8 cellular contexts compared by ENCODE assay signal in genomic region chr6:168035098-168035660, GRCh38. TPM values are rescaled to one million over a fixed set of nuclear protein-coding genes. Genes with fewer than 3 reads are reported as not detected.
DNase-seq lines count a peak whose midpoint lies in the region; ATAC-seq and TF ChIP-seq lines count a peak whose summit lies in the region.

No MANE protein-coding gene starts in this region.

- H3K4me1 ChIP-seq in SK-N-SH (ENCODE audit: control insufficient read depth in 1 of 2, insufficient read depth in 2 of 2, low read depth in 1 of 2, low read length in 1 of 2): peaks cover 6 to 25% of the 10 kb centered on the region in 2 experiments; a peak in 2 of 4 replicates

- H3K36me3 Mint-ChIP-seq in activated T-cell treated with anti-CD3 and anti-CD28 coated beads, Interleukin-2, amount 50 U/mL, for 24 hours (ENCODE audit: low read depth): peaks cover 4% of the 10 kb centered on the region
- no peaks in the 10 kb centered on the region for H3K36me3 Mint-ChIP-seq in activated CD8-positive, alpha-beta T cell treated with anti-CD3 and anti-CD28 coated beads, Interleukin-2, amount 10 ng/mL, durations not matched to agents 7 days and 5 days (ENCODE audit: low read depth)

- no peak for TF ChIP-seq CTCF in SK-N-SH (IDR thresholded peaks at IDR 0.05)

- POLR2A ChIA-PET in SK-N-SH (lab: Yijun Ruan, JAX): no interaction called here
- POLR2A ChIA-PET in activated CD8-positive, alpha-beta T cell treated with anti-CD3 and anti-CD28 coated beads, Interleukin-2, amount 10 ng/mL, durations not matched to agents 7 days and 5 days (lab: Charles Lee): no interaction called here

- H3K79me2 ChIP-seq in SK-N-SH (ENCODE audit: insufficient read depth): no peaks in the 10 kb centered on the region

- peak overlapping the region; percentile 76; the same call in 1 of the 2 replicates for H2AFZ ChIP-seq in SK-N-SH (ENCODE audit: low read depth)

- 16% methylated on average over 36 of the region's 45 CpGs for WGBS in SK-N-SH (ENCODE audit: low lambda C conversion rate)

- no peak overlapping the region for H3K27ac ChIP-seq in SK-N-SH (ENCODE audit: low read depth in 2 of 2, low read length in 1 of 2)

- H3F3A ChIP-seq in SK-N-SH (replicated peaks; ENCODE audit: insufficient read depth): no peaks in the 10 kb centered on the region

- H3K9ac ChIP-seq in SK-N-SH: no peak overlapping the region

- TF ChIP-seq EP300 in SK-N-SH (IDR thresholded peaks at IDR 0.05; ENCODE audit: borderline replicate concordance in 1 of 2, low read depth in 1 of 2, low read length in 1 of 2): no peak

- no peaks in the 10 kb centered on the region for H3K9me3 ChIP-seq in SK-N-SH

- H3K4me1 Mint-ChIP-seq in activated T-cell treated with anti-CD3 and anti-CD28 coated beads, Interleukin-2, amount 50 U/mL, for 24 hours (ENCODE audit: low read depth): peaks cover 13% of the 10 kb centered on the region
- no peaks in the 10 kb centered on the region for H3K4me1 Mint-ChIP-seq in activated CD8-positive, alpha-beta T cell treated with anti-CD3 and anti-CD28 coated beads, Interleukin-2, amount 10 ng/mL, durations not matched to agents 7 days and 5 days (ENCODE audit: low read depth)

- H3K27ac Mint-ChIP-seq in activated T-cell treated with anti-CD3 and anti-CD28 coated beads, Interleukin-2, amount 50 U/mL, for 24 hours: no peak overlapping the region
- no peak overlapping the region for H3K27ac Mint-ChIP-seq in activated CD8-positive, alpha-beta T cell treated with anti-CD3 and anti-CD28 coated beads, Interleukin-2, amount 10 ng/mL, durations not matched to agents 7 days and 5 days

- no peak for TF ChIP-seq RAD21 in SK-N-SH (IDR thresholded peaks at IDR 0.05; ENCODE audit: low read length)

- no peak for ATAC-seq in activated CD8-positive, alpha-beta T cell treated with anti-CD3 and anti-CD28 coated beads, Interleukin-2, amount 10 ng/mL, durations not matched to agents 7 days and 5 days
- no peak for ATAC-seq in GM18873 (IDR thresholded peaks at IDR 0.05; ENCODE audit: low FRiP score, unreplicated experiment)

- peaks cover 77% of the 10 kb centered on the region for H3K27me3 Mint-ChIP-seq in activated T-cell treated with anti-CD3 and anti-CD28 coated beads, Interleukin-2, amount 50 U/mL, for 24 hours
- peaks cover 10% of the 10 kb centered on the region for H3K27me3 Mint-ChIP-seq in activated CD8-positive, alpha-beta T cell treated with anti-CD3 and anti-CD28 coated beads, Interleukin-2, amount 10 ng/mL, durations not matched to agents 7 days and 5 days (ENCODE audit: low read depth)

- no peaks in the 10 kb centered on the region for H3K9me2 ChIP-seq in SK-N-SH

- H4K20me1 ChIP-seq in SK-N-SH (ENCODE audit: insufficient read depth): no peaks in the 10 kb centered on the region

- H3K36me3 ChIP-seq in SK-N-SH (replicated peaks in 1 of 2; ENCODE audit: control insufficient read depth in 1 of 2, insufficient read depth in 2 of 2, low read length in 1 of 2): no peaks in the 10 kb centered on the region

- H3K27me3 ChIP-seq in SK-N-SH (ENCODE audit: insufficient read depth): no peaks in the 10 kb centered on the region

- DNase-seq in activated T-cell treated with anti-CD3 and anti-CD28 coated beads, Interleukin-2, amount 50 U/mL, for 24 hours: no peak
- DNase-seq in activated T-cell treated with anti-CD3 and anti-CD28 coated beads, Interleukin-2, amount 50 U/mL, for 1 hour: no peak
- DNase-seq in SK-N-SH (peak; percentile 90), globus pallidus (ENCODE audit: low spot score) (peak; percentile 39), non-pigmented ciliary epithelial cell (ENCODE audit: low read depth) (peak; percentile 46), NCI-H446 treated with DMSO at 0.1 percent for 48 hours (lab: John Stamatoyannopoulos, UW) (no peak)
- no peak for DNase-seq in activated CD8-positive, alpha-beta T cell treated with anti-CD3 and anti-CD28 coated beads, Interleukin-2, amount 10 ng/mL, durations not matched to agents 7 days and 5 days

- peak overlapping the region; percentile 50 for H3K4me3 Mint-ChIP-seq in activated T-cell treated with anti-CD3 and anti-CD28 coated beads, Interleukin-2, amount 50 U/mL, for 24 hours
- no peak overlapping the region for H3K4me3 Mint-ChIP-seq in activated CD8-positive, alpha-beta T cell treated with anti-CD3 and anti-CD28 coated beads, Interleukin-2, amount 10 ng/mL, durations not matched to agents 7 days and 5 days

- H3K4me3 ChIP-seq in SK-N-SH (ENCODE audit: low read depth in 2 of 2, low read length in 1 of 2): peak overlapping the region; percentile 43 to 45

- CTCF ChIA-PET in SK-N-SH (lab: Yijun Ruan, JAX): no interaction called here
- CTCF ChIA-PET in activated CD8-positive, alpha-beta T cell treated with anti-CD3 and anti-CD28 coated beads, Interleukin-2, amount 10 ng/mL, durations not matched to agents 7 days and 5 days (lab: Charles Lee): no interaction called here

- peak overlapping the region; percentile 78 for H3K4me2 ChIP-seq in SK-N-SH

- peaks cover 19% of the 10 kb centered on the region for H3K9me3 Mint-ChIP-seq in activated T-cell treated with anti-CD3 and anti-CD28 coated beads, Interleukin-2, amount 50 U/mL, for 24 hours
- H3K9me3 Mint-ChIP-seq in activated CD8-positive, alpha-beta T cell treated with anti-CD3 and anti-CD28 coated beads, Interleukin-2, amount 10 ng/mL, durations not matched to agents 7 days and 5 days (ENCODE audit: insufficient read depth): peaks cover 14% of the 10 kb centered on the region

TF ChIP-seq in SK-N-SH, 30 proteins besides CTCF, POLR2A, EP300 and RAD21:
- TF ChIP-seq TEAD4 (IDR thresholded peaks at IDR 0.05; ENCODE audit: borderline replicate concordance, insufficient read depth) (no peak), MAX (IDR thresholded peaks at IDR 0.05; ENCODE audit: low read depth) (peak; percentile 77)

RNA-seq across cellular contexts. Expression of gene KIF25, which starts 37.7 kb away (rescaled TPM):
- not detected in 2 replicates for polyA plus RNA-seq in SK-N-SH (2012; rRNA removed)
- polyA plus RNA-seq in SK-N-SH (2012; cell fraction: cytosol; rRNA removed): not detected in 2 replicates
- polyA plus RNA-seq in SK-N-SH (2012; cell fraction: nucleus; rRNA removed): 0.29 TPM in 1 of 2 replicates, not detected in the other
- not detected for total RNA-seq in activated CD8-positive, alpha-beta T cell treated with anti-CD3 and anti-CD28 coated beads, Interleukin-2, amount 10 ng/mL, durations not matched to agents 7 days and 5 days

RNA-seq across cellular contexts. Expression of gene FRMD1, which starts 43.8 kb away (rescaled TPM):
- polyA plus RNA-seq in SK-N-SH (2012; rRNA removed): 0.02 TPM in 1 of 2 replicates, not detected in the other
- polyA plus RNA-seq in SK-N-SH (2012; cell fraction: cytosol; rRNA removed): 0.01 TPM in 1 of 2 replicates, not detected in the other
- polyA plus RNA-seq in SK-N-SH (2012; cell fraction: nucleus; rRNA removed): 0.01 and 0.08 TPM in 2 replicates
- not detected for total RNA-seq in activated CD8-positive, alpha-beta T cell treated with anti-CD3 and anti-CD28 coated beads, Interleukin-2, amount 10 ng/mL, durations not matched to agents 7 days and 5 days

Comparison
In these comparisons a context has a peak if more than half of its experiments do, and no peak if none do; other contexts are left out.
1. DNase-seq: peak in SK-N-SH (single experiment), globus pallidus (single experiment) and non-pigmented ciliary epithelial cell (single experiment); none in activated T-cell treated with anti-CD3 and anti-CD28 coated beads, Interleukin-2, amount 50 U/mL, for 24 hours (single experiment), activated T-cell treated with anti-CD3 and anti-CD28 coated beads, Interleukin-2, amount 50 U/mL, for 1 hour (single experiment), NCI-H446 treated with DMSO at 0.1 percent for 48 hours (single experiment) and activated CD8-positive, alpha-beta T cell treated with anti-CD3 and anti-CD28 coated beads, Interleukin-2, amount 10 ng/mL, durations not matched to agents 7 days and 5 days (single experiment).